ENCODE assay signal across 22 cellular contexts in the genomic region with DNA sequence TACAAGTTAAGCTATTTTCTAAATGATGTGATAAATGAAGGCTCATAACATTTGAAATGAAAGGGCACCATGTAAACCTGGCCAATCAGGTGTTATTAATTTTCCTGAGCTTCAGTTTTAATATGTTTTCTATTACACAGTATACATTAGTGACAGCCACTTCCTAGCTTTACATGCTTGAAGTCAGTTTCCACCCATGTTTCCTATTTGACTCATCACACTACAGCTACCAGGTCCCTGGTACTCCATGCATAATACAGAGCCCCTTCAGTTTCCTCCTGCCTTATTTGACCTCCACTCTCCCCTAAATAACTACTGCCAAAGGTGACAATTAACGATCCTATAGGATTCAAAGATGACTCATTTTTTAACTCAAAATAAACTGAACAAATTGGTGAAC.
"Had no signal": no experiment of that assay in that cellular context is flagged by ENCODE, and none has a peak within 500 bp of the region (broad histone marks: within the 10 kb centered on the region; RNA-seq: fewer than 3 reads in every experiment).

No MANE protein-coding gene starts in this region.

- ATAC-seq: body of pancreas; left lung; naive thymus-derived CD4-positive, alpha-beta T cell; right lobe of liver had no signal

- H3K9me3 ChIP-seq: body of pancreas, right lobe of liver had no signal

- H3K4me3 ChIP-seq: body of pancreas, cardiac muscle cell, left lung, right lobe of liver, skin epidermis, transverse colon had no signal

- H3K4me1 Mint-ChIP-seq: activated naive CD4-positive, alpha-beta T cell treated with anti-CD3 and anti-CD28 coated beads, Interleukin-2, amount 50 U/mL, for 24 hours; neural crest cell had no signal

- DNase-seq: activated CD4-positive, alpha-beta memory T cell treated with anti-CD3 and anti-CD28 coated beads for 36 hours; activated CD4-positive, alpha-beta T cell treated with anti-CD3 and anti-CD28 coated beads for 48 hours; activated gamma-delta T cell; activated T-cell treated with anti-CD3 and anti-CD28 coated beads for 4 hours; anterior cingulate cortex; body of pancreas; effector CD4-positive, alpha-beta T cell; erythroblast; kidney; left lung; naive thymus-derived CD4-positive, alpha-beta T cell; occipital lobe; right lobe of liver; stimulated activated CD4-positive, alpha-beta T cell treated with anti-CD3 and anti-CD28 coated beads, Interleukin-1b, Interleukin-23, amount 100 ng/mL, for 48 hours; transverse colon had no signal

- H3K4me3 Mint-ChIP-seq: activated CD4-positive, alpha-beta memory T cell treated with anti-CD3 and anti-CD28 coated beads for 36 hours; activated naive CD4-positive, alpha-beta T cell treated with anti-CD3 and anti-CD28 coated beads, Interleukin-2, amount 50 U/mL, for 24 hours; activated T-helper 1 cell treated with anti-CD3 and anti-CD28 coated beads, Interleukin-12 subunit alpha, Interleukin-12 subunit beta, Interleukin-2, Interleukin-4 antibody, amounts not matched to agents 30 ng/mL and 10 ng/mL and 1 ng/mL, durations not matched to agents 14 hours and 24 hours and 36 hours; naive thymus-derived CD4-positive, alpha-beta T cell; neural crest cell had no signal

- H3K36me3 ChIP-seq: cardiac muscle cell, right lobe of liver, transverse colon had no signal

- H3K27ac Mint-ChIP-seq: activated CD4-positive, alpha-beta memory T cell treated with anti-CD3 and anti-CD28 coated beads for 36 hours; activated naive CD4-positive, alpha-beta T cell treated with anti-CD3 and anti-CD28 coated beads, Interleukin-2, amount 50 U/mL, for 24 hours; activated T-helper 1 cell treated with anti-CD3 and anti-CD28 coated beads, Interleukin-12 subunit alpha, Interleukin-12 subunit beta, Interleukin-2, Interleukin-4 antibody, amounts not matched to agents 30 ng/mL and 10 ng/mL and 1 ng/mL, durations not matched to agents 14 hours and 24 hours and 36 hours had no signal

- FAIRE-seq: endometrium, kidney, urothelium cell line had no signal

- H3K27me3 ChIP-seq: body of pancreas, cardiac muscle cell, left lung, right lobe of liver, transverse colon had no signal

- H3K4me1 ChIP-seq: body of pancreas, left lung, right lobe of liver, transverse colon had no signal

- H3K27me3 Mint-ChIP-seq: activated CD4-positive, alpha-beta memory T cell treated with anti-CD3 and anti-CD28 coated beads for 36 hours; activated naive CD4-positive, alpha-beta T cell treated with anti-CD3 and anti-CD28 coated beads, Interleukin-2, amount 50 U/mL, for 24 hours; naive thymus-derived CD4-positive, alpha-beta T cell had no signal

- H3K27ac ChIP-seq: body of pancreas, cardiac muscle cell, left lung, right lobe of liver, skin epidermis, transverse colon had no signal
